21 cellular contexts compared by ENCODE assay signal in the genomic region with DNA sequence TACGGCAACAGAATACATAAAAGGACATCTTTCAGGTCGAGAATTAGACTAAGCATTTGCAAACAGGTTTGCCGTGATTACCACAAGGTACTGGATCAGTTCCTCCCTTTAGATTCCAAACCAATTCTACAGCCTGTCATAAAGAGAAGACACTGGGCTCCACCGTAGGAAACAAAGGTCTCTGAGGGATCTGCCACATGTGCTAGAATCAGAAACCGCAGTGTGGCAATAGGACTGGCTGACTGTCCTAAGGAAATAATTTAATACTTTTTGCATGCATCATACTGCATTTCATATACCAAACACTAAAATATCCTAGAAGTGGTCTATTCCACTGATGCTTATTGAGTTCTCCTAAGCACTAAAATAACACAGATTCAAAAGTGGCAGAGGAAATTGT. TPM values are rescaled to one million over a fixed set of nuclear protein-coding genes. Genes with fewer than 3 reads are reported as not detected.
DNase-seq lines count a peak whose midpoint lies in the region; ATAC-seq and TF ChIP-seq lines count a peak whose summit lies in the region.
"Had no signal": no experiment of that assay in that cellular context is flagged by ENCODE, and none has a peak within 500 bp of the region (broad histone marks: within the 10 kb centered on the region; RNA-seq: fewer than 3 reads in every experiment).

No MANE protein-coding gene starts in this region.

- in situ Hi-C loops in gastrocnemius medialis (cut with MboI; ENCODE audit: low sequenced_read_pairs in 4 of 4): no loop called here

- no peaks in the 10 kb centered on the region; the same call in 1 of the 2 replicates for H3K4me1 ChIP-seq in PC-3 (ENCODE audit: insufficient read depth, low read length)
- H3K4me1 ChIP-seq in gastrocnemius medialis: peaks cover 0 to 5% of the 10 kb centered on the region in 2 donors
- H3K4me1 ChIP-seq: BLaER1 treated with 17β-estradiol and CSF1 and Interleukin-3, amounts not matched to agents 10 nM and 100 nM; SJSA1 had no signal

- POLR2A ChIA-PET in PC-3 (lab: Charles Lee; ENCODE audit: unreplicated experiment): no interaction called here

- no peaks in the 10 kb centered on the region for H3K36me3 ChIP-seq in PC-3 (ENCODE audit: low read depth, low read length)
- peaks cover 0 to 61% of the 10 kb centered on the region in 2 donors for H3K36me3 ChIP-seq in gastrocnemius medialis

- DNase-seq in ELR (ENCODE audit: low read depth): peak; percentile 10
- no peak for DNase-seq in PC-3
- DNase-seq in fibroblast of gingiva (ENCODE audit: low read depth): peak; percentile 66
- DNase-seq in gastrocnemius medialis: no peak
- DNase-seq in NCI-H1417 treated with DMSO at 0.1 percent for 48 hours (lab: John Stamatoyannopoulos, UW): no peak
- DNase-seq in stimulated activated CD4-positive, alpha-beta T cell treated with anti-CD3 and anti-CD28 coated beads, Interleukin-15, amount 100 ng/mL, for 24 hours: no peak
- DNase-seq in Kasumi-1 (lab: John Stamatoyannopoulos, UW): no peak
- no peak for DNase-seq in COLO829 (ENCODE audit: low spot score)
- DNase-seq: CD4-positive, alpha-beta memory T cell; DMS153; GF-D8; NCI-H1105; NCI-H2029 treated with DMSO at 0.1 percent for 48 hours; NCI-H2171; NCI-H345; NCI-H524; NCI-H774 had no signal

- H3K4me2 ChIP-seq in PC-3 (ENCODE audit: low read length): no peak overlapping the region
- H3K4me2 ChIP-seq: BLaER1 treated with 17β-estradiol and CSF1 and Interleukin-3, amounts not matched to agents 10 nM and 100 nM had no signal

- no TSS peak for BruUV-seq in PC-3 (replicated peaks; lab: Mats Ljungman, UMichigan)

- no peaks in the 10 kb centered on the region for H3K9me3 ChIP-seq in PC-3 (ENCODE audit: low read length)
- H3K9me3 ChIP-seq in gastrocnemius medialis: no peaks in the 10 kb centered on the region
- H3K9me3 ChIP-seq: BLaER1 treated with 17β-estradiol and CSF1 and Interleukin-3, amounts not matched to agents 10 nM and 100 nM; SJSA1 had no signal

- ATAC-seq in PC-3 (peak; percentile 27; the same call in 1 of the 2 replicates), gastrocnemius medialis (peak in 1 of 2 donors; percentile 84)
- ATAC-seq: Right ventricle myocardium inferior had no signal

- TF ChIP-seq CTCF in PC-3 (conservative IDR thresholded peaks at IDR 0.05; ENCODE audit: low read depth, low read length) (no peak), gastrocnemius medialis (IDR thresholded peaks at IDR 0.05 in 4 of 5, conservative IDR thresholded peaks at IDR 0.05 in 1 of 5) (no peak)

- no peaks in the 10 kb centered on the region for H4K20me1 ChIP-seq in PC-3 (ENCODE audit: low read length)
- H4K20me1 ChIP-seq: BLaER1 treated with 17β-estradiol and CSF1 and Interleukin-3, amounts not matched to agents 10 nM and 100 nM had no signal

- intact Hi-C loops in PC-3 (cut with micrococcal nuclease): no loop called here
- intact Hi-C loops in gastrocnemius medialis (cut with DNase I; ENCODE audit: low total_unique reads): no loop called here

- H3K27ac ChIP-seq in PC-3 (ENCODE audit: low read length): no peak overlapping the region
- H3K27ac ChIP-seq in gastrocnemius medialis: peak overlapping the region; percentile 31 to 74 (median 50)
- H3K27ac ChIP-seq: BLaER1 treated with 17β-estradiol and CSF1 and Interleukin-3, amounts not matched to agents 10 nM and 100 nM; SJSA1 had no signal

- H3K27me3 ChIP-seq in PC-3 (ENCODE audit: low read length) (no peaks in the 10 kb centered on the region), gastrocnemius medialis (no peaks in the 10 kb centered on the region)
- H3K27me3 ChIP-seq: BLaER1 treated with 17β-estradiol and CSF1 and Interleukin-3, amounts not matched to agents 10 nM and 100 nM; SJSA1 had no signal

- TF ChIP-seq POLR2A in gastrocnemius medialis (IDR thresholded peaks at IDR 0.05): no peak

- no peaks in the 10 kb centered on the region for H3K79me2 ChIP-seq in PC-3 (ENCODE audit: low read length)

- H3K4me3 ChIP-seq in PC-3 (ENCODE audit: low read length) (no peak overlapping the region), gastrocnemius medialis (no peak overlapping the region)
- H3K4me3 ChIP-seq: BLaER1 treated with 17β-estradiol and CSF1 and Interleukin-3, amounts not matched to agents 10 nM and 100 nM; SJSA1 had no signal

- H3K9ac ChIP-seq in PC-3 (ENCODE audit: low read length): no peak overlapping the region
- H3K9ac ChIP-seq: BLaER1 treated with 17β-estradiol and CSF1 and Interleukin-3, amounts not matched to agents 10 nM and 100 nM had no signal

- CTCF ChIA-PET in PC-3 (lab: Charles Lee): no interaction called here

- no peak overlapping the region for H2AFZ ChIP-seq in PC-3 (ENCODE audit: low read length)

- H3F3A ChIP-seq in PC-3 (ENCODE audit: low read length, unreplicated experiment): no peaks in the 10 kb centered on the region

- no peaks in the 10 kb centered on the region for H3K9me2 ChIP-seq in PC-3 (replicated peaks; ENCODE audit: low read length)

RNA-seq across cellular contexts. Expression of a gene that starts 59.2 kb away (rescaled TPM):
- 31.6 and 41.4 TPM in 2 replicates for total RNA-seq in PC-3 (2014; rRNA removed)
- total RNA-seq in gastrocnemius medialis: 100 to 1,000 TPM; 105 to 218 (median 179) TPM
- total RNA-seq: CD4-positive, alpha-beta memory T cell; OCI-LY7 had no signal

Comparison
In these comparisons a context has a peak if more than half of its experiments do, and no peak if none do; other contexts are left out.
1. DNase-seq: peak in ELR (single experiment) and fibroblast of gingiva (single experiment); none in PC-3 (single experiment), gastrocnemius medialis (0 of 2), NCI-H1417 treated with DMSO at 0.1 percent for 48 hours (single experiment), stimulated activated CD4-positive, alpha-beta T cell treated with anti-CD3 and anti-CD28 coated beads, Interleukin-15, amount 100 ng/mL, for 24 hours (single experiment), Kasumi-1 (0 of 2) and COLO829 (single experiment).